16 cellular contexts compared by ENCODE assay signal in genomic region chr11:3102641-3102921, GRCh38. TPM values are rescaled to one million over a fixed set of nuclear protein-coding genes. Genes with fewer than 3 reads are reported as not detected.
A peak's percentile ranks its signal among the peaks of the same experiment; 100 is the strongest.
DNase-seq lines count a peak whose midpoint lies in the region; ATAC-seq and TF ChIP-seq lines count a peak whose summit lies in the region.
"Had no signal": no experiment of that assay in that cellular context is flagged by ENCODE, and none has a peak within 500 bp of the region (broad histone marks: within the 10 kb centered on the region; RNA-seq: fewer than 3 reads in every experiment).

No MANE protein-coding gene starts in this region.

- peaks cover 15 to 26% (median 19%) of the 10 kb centered on the region in 3 donors for H3K36me3 Mint-ChIP-seq in immature natural killer cell

- peak overlapping the region; percentile 34 to 74 (median 58) for H3K27ac Mint-ChIP-seq in immature natural killer cell
- H3K27ac Mint-ChIP-seq: B cell; CD8-positive, alpha-beta T cell; HFFc6 had no signal

- H3K27ac ChIP-seq in right atrium auricular region = no peak overlapping the region
- no peak overlapping the region for H3K27ac ChIP-seq in esophagus muscularis mucosa (replicated peaks in 1 of 4)

- H3K27me3 Mint-ChIP-seq in immature natural killer cell (ENCODE audit: low read depth in 3 of 3) = peaks cover 14 to 46% (median 42%) of the 10 kb centered on the region in 3 donors

- H3K4me3 Mint-ChIP-seq in immature natural killer cell = peak overlapping the region in 1 of 5 donors; percentile 45
- H3K4me3 Mint-ChIP-seq: B cell; CD14-positive monocyte; CD8-positive, alpha-beta T cell; HFFc6 had no signal

- no peaks in the 10 kb centered on the region for H3K9me3 ChIP-seq in right atrium auricular region
- H3K9me3 ChIP-seq in esophagus muscularis mucosa = no peaks in the 10 kb centered on the region

- H3K9me3 Mint-ChIP-seq in immature natural killer cell = no peaks in the 10 kb centered on the region
- H3K9me3 Mint-ChIP-seq: CD14-positive monocyte; CD8-positive, alpha-beta T cell; HFFc6 had no signal

- H3K4me1 ChIP-seq in right atrium auricular region (no peaks in the 10 kb centered on the region), esophagus muscularis mucosa (peaks cover 0 to 12% (median 5%) of the 10 kb centered on the region in 4 donors)

- intact Hi-C loops in Right ventricle myocardium inferior (cut with DNase I) (no loop called here), posterior vena cava (cut with DNase I) (no loop called here), esophagus muscularis mucosa (cut with DNase I) (no loop called here)

- TF ChIP-seq EP300 in esophagus muscularis mucosa (IDR thresholded peaks at IDR 0.05) = no peak

- no peak overlapping the region for H3K4me3 ChIP-seq in right atrium auricular region
- no peak overlapping the region for H3K4me3 ChIP-seq in esophagus muscularis mucosa

- peak; percentile 30 for DNase-seq in right atrium auricular region (ENCODE audit: low spot score)
- DNase-seq in Right ventricle myocardium inferior (ENCODE audit: missing footprints) = no peak
- no peak for DNase-seq in immature natural killer cell
- DNase-seq in posterior vena cava (ENCODE audit: low spot score) = peak; percentile 70
- no peak for DNase-seq in HPDE6-E6E7 (ENCODE audit: extremely low spot score)
- DNase-seq in esophagus muscularis mucosa (ENCODE audit: extremely low spot score) = no peak
- DNase-seq: ACHN; CD8-positive, alpha-beta T cell; COR-L47; GF-D8; HCEC 1CT; HFFc6 had no signal

- no peak for TF ChIP-seq POLR2A in esophagus muscularis mucosa (IDR thresholded peaks at IDR 0.05; ENCODE audit: low read depth)

- TF ChIP-seq CTCF in right atrium auricular region (IDR thresholded peaks at IDR 0.05) = no peak
- TF ChIP-seq CTCF in esophagus muscularis mucosa (IDR thresholded peaks at IDR 0.05) = no peak

- H3K36me3 ChIP-seq in right atrium auricular region (peaks cover 23% of the 10 kb centered on the region), esophagus muscularis mucosa (peaks cover 27 to 92% (median 71%) of the 10 kb centered on the region in 4 donors)

- WGBS in esophagus muscularis mucosa = 92% methylated on average over 5 of the region's 5 CpGs

- no peaks in the 10 kb centered on the region for H3K27me3 ChIP-seq in right atrium auricular region
- H3K27me3 ChIP-seq in esophagus muscularis mucosa = no peaks in the 10 kb centered on the region

- peaks cover 44 to 47% of the 10 kb centered on the region in 2 donors for H3K4me1 Mint-ChIP-seq in immature natural killer cell
- H3K4me1 Mint-ChIP-seq: B cell had no signal

- ATAC-seq in Right ventricle myocardium inferior (no peak), GM19351 (IDR thresholded peaks at IDR 0.05; ENCODE audit: unreplicated experiment) (no peak), GM19324 (IDR thresholded peaks at IDR 0.05; ENCODE audit: low FRiP score, unreplicated experiment) (no peak)
- ATAC-seq: CD8-positive, alpha-beta T cell had no signal

RNA-seq across cellular contexts. Expression of gene CARS1, which starts 45.4 kb away (rescaled TPM):
- total RNA-seq in right atrium auricular region (10 to 100 TPM; 12.2 to 15.3 TPM), Right ventricle myocardium inferior (17.2 TPM), posterior vena cava (10 to 100 TPM; 44.2 to 60.6 TPM), esophagus muscularis mucosa (10 to 100 TPM; 30.3 to 35.6 (median 34.9) TPM)
- polyA plus RNA-seq in immature natural killer cell = 10 to 100 TPM; 32.6 to 48.9 (median 44.2) TPM

Comparison
In these comparisons a context has a peak if more than half of its experiments do, and no peak if none do; other contexts are left out.
1. DNase-seq: peak in right atrium auricular region (single experiment) and posterior vena cava (single experiment); none in Right ventricle myocardium inferior (single experiment), immature natural killer cell (0 of 3), HPDE6-E6E7 (single experiment) and esophagus muscularis mucosa (single experiment).